Comparison of ENCODE assay signal across 1 cellular context in genomic region chrX:651922-652775, GRCh38.
TF ChIP-seq lines count a peak whose summit lies in the region.

No MANE protein-coding gene starts in this region.

TF ChIP-seq in SK-N-SH treated with all-trans-retinoic acid at 6 μM for 48 hours, 23 proteins besides CTCF, POLR2A, EP300 and RAD21 (continued from another document):
- TF ChIP-seq, protein P1, sequence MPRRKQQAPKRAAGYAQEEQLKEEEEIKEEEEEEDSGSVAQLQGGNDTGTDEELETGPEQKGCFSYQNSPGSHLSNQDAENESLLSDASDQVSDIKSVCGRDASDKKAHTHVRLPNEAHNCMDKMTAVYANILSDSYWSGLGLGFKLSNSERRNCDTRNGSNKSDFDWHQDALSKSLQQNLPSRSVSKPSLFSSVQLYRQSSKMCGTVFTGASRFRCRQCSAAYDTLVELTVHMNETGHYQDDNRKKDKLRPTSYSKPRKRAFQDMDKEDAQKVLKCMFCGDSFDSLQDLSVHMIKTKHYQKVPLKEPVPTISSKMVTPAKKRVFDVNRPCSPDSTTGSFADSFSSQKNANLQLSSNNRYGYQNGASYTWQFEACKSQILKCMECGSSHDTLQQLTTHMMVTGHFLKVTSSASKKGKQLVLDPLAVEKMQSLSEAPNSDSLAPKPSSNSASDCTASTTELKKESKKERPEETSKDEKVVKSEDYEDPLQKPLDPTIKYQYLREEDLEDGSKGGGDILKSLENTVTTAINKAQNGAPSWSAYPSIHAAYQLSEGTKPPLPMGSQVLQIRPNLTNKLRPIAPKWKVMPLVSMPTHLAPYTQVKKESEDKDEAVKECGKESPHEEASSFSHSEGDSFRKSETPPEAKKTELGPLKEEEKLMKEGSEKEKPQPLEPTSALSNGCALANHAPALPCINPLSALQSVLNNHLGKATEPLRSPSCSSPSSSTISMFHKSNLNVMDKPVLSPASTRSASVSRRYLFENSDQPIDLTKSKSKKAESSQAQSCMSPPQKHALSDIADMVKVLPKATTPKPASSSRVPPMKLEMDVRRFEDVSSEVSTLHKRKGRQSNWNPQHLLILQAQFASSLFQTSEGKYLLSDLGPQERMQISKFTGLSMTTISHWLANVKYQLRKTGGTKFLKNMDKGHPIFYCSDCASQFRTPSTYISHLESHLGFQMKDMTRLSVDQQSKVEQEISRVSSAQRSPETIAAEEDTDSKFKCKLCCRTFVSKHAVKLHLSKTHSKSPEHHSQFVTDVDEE (CRISPR knock-in tag; IDR thresholded peaks at IDR 0.05), result no peak
- no peak for TF ChIP-seq SNAI2 (CRISPR knock-in tag; IDR thresholded peaks at IDR 0.05)
- TF ChIP-seq ZFP30 (CRISPR knock-in tag; IDR thresholded peaks at IDR 0.05), result no peak
- TF ChIP-seq BACH2 (CRISPR knock-in tag; IDR thresholded peaks at IDR 0.05; ENCODE audit: borderline replicate concordance), result no peak
- TF ChIP-seq, protein P2, sequence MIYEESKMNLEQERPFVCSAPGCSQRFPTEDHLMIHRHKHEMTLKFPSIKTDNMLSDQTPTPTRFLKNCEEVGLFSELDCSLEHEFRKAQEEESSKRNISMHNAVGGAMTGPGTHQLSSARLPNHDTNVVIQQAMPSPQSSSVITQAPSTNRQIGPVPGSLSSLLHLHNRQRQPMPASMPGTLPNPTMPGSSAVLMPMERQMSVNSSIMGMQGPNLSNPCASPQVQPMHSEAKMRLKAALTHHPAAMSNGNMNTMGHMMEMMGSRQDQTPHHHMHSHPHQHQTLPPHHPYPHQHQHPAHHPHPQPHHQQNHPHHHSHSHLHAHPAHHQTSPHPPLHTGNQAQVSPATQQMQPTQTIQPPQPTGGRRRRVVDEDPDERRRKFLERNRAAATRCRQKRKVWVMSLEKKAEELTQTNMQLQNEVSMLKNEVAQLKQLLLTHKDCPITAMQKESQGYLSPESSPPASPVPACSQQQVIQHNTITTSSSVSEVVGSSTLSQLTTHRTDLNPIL (CRISPR knock-in tag; IDR thresholded peaks at IDR 0.05; ENCODE audit: low read depth), result no peak
- no peak for TF ChIP-seq ARNTL (CRISPR knock-in tag; IDR thresholded peaks at IDR 0.05; ENCODE audit: borderline replicate concordance, low read depth)
